12 cellular contexts compared by ENCODE assay signal in genomic region chr15:101243420-101243819, GRCh38. TPM values are rescaled to one million over a fixed set of nuclear protein-coding genes. Genes with fewer than 3 reads are reported as not detected.
DNase-seq lines count a peak whose midpoint lies in the region; ATAC-seq and TF ChIP-seq lines count a peak whose summit lies in the region.
"Had no signal": no experiment of that assay in that cellular context is flagged by ENCODE, and none has a peak within 500 bp of the region (broad histone marks: within the 10 kb centered on the region; RNA-seq: fewer than 3 reads in every experiment).

No MANE protein-coding gene starts in this region.

- CTCF ChIA-PET in MCF 10A (lab: Yijun Ruan, JAX): interaction anchor here (0.6 to 1.3 kb wide), 3 partner anchors 15 to 155 kb away, joined by 3 to 6 read pairs (median 3); no protein-coding TSS in a partner anchor

- intact Hi-C loops in MCF 10A (cut with micrococcal nuclease): no loop called here

- POLR2A ChIA-PET in MCF 10A (lab: Yijun Ruan, JAX): interaction anchor here (0.8 to 1.1 kb wide), 3 partner anchors 9 to 42 kb away, joined by 3 read pairs; partner anchors contain the start of gene CHSY1

- H3K4me3 Mint-ChIP-seq in MCF 10A (ENCODE audit: unreplicated experiment) (no peak overlapping the region), osteocyte (ENCODE audit: unreplicated experiment) (no peak overlapping the region)

- H3K9me3 Mint-ChIP-seq in MCF 10A (ENCODE audit: unreplicated experiment): no peaks in the 10 kb centered on the region
- no peaks in the 10 kb centered on the region for H3K9me3 Mint-ChIP-seq in osteocyte (ENCODE audit: unreplicated experiment)

- H3K27ac Mint-ChIP-seq in MCF 10A (ENCODE audit: low read depth, unreplicated experiment) (peak overlapping the region; percentile 32), osteocyte (ENCODE audit: unreplicated experiment) (peak overlapping the region; percentile 39)

- no peak for ATAC-seq in HG03280 (IDR thresholded peaks at IDR 0.05; ENCODE audit: unreplicated experiment)
- no peak for ATAC-seq in GM21786 (IDR thresholded peaks at IDR 0.05; ENCODE audit: unreplicated experiment)

- H3K27me3 Mint-ChIP-seq in MCF 10A (ENCODE audit: insufficient read depth, unreplicated experiment): no peaks in the 10 kb centered on the region
- no peaks in the 10 kb centered on the region for H3K27me3 Mint-ChIP-seq in osteocyte (ENCODE audit: unreplicated experiment)

- H3K36me3 Mint-ChIP-seq in MCF 10A (ENCODE audit: insufficient read depth, unreplicated experiment) (peaks cover 6% of the 10 kb centered on the region), osteocyte (ENCODE audit: unreplicated experiment) (peaks cover 5% of the 10 kb centered on the region)

- DNase-seq in DMS79 treated with DMSO at 0.1 percent for 48 hours (lab: John Stamatoyannopoulos, UW) (peak; percentile 7), DMS79 (lab: John Stamatoyannopoulos, UW) (no peak), MCF 10A (ENCODE audit: unreplicated experiment) (no peak), osteocyte (ENCODE audit: extremely low spot score, unreplicated experiment) (peak; percentile 72), cerebellar nuclear complex (lab: John Stamatoyannopoulos, UW) (no peak)
- DNase-seq: activated CD4-positive, alpha-beta T cell treated with anti-CD3 and anti-CD28 coated beads, Interleukin-2, amount 50 U/mL, for 48 hours; NCI-H345; nucleus accumbens had no signal

- TF ChIP-seq CTCF in MCF 10A (IDR thresholded peaks at IDR 0.05; ENCODE audit: unreplicated experiment) (no peak), osteocyte (IDR thresholded peaks at IDR 0.05) (no peak)

- BruUV-seq in MCF 10A (replicated peaks; lab: Mats Ljungman, UMichigan): no TSS peak

- peak overlapping the region; percentile 88 for H3K27ac ChIP-seq in KOPT-K1 (ENCODE audit: low read depth, low read length, poor library complexity, severe bottlenecking)
- H3K27ac ChIP-seq: 22Rv1 had no signal

- H3K9me3 ChIP-seq in KOPT-K1 (ENCODE audit: insufficient read depth, low read length, poor library complexity, severe bottlenecking): no peaks in the 10 kb centered on the region

- H3K4me1 Mint-ChIP-seq in MCF 10A (ENCODE audit: insufficient read depth, unreplicated experiment) (peaks cover 37% of the 10 kb centered on the region), osteocyte (ENCODE audit: unreplicated experiment) (peaks cover 62% of the 10 kb centered on the region)

- H3K36me3 ChIP-seq in KOPT-K1 (ENCODE audit: insufficient read depth, low read length): peaks cover 12% of the 10 kb centered on the region; the same call in 1 of the 2 replicates

RNA-seq across cellular contexts. Expression of gene CHSY1, which starts 8.4 kb away (rescaled TPM):
- total RNA-seq in MCF 10A (2022): 24.3 and 29.8 TPM in 2 replicates
- total RNA-seq in osteocyte: 39.7 and 41.1 TPM in 2 replicates

RNA-seq across cellular contexts. Expression of gene SELENOS, which starts 33.9 kb away (rescaled TPM):
- total RNA-seq in MCF 10A (2022) (145 and 187 TPM in 2 replicates), osteocyte (60.4 and 66.6 TPM in 2 replicates)

RNA-seq across cellular contexts. Expression of gene SNRPA1, which starts 51.6 kb away (rescaled TPM):
- 99.4 and 99.5 TPM in 2 replicates for total RNA-seq in MCF 10A (2022)
- 34.6 and 39.9 TPM in 2 replicates for total RNA-seq in osteocyte

Comparison
In these comparisons a context has a peak if more than half of its experiments do, and no peak if none do; other contexts are left out.
1. DNase-seq: peak in DMS79 treated with DMSO at 0.1 percent for 48 hours (single experiment) and osteocyte (single experiment); none in DMS79 (single experiment), MCF 10A (single experiment) and cerebellar nuclear complex (0 of 2).